Comparison of ENCODE assay signal across 24 cellular contexts in the genomic region with DNA sequence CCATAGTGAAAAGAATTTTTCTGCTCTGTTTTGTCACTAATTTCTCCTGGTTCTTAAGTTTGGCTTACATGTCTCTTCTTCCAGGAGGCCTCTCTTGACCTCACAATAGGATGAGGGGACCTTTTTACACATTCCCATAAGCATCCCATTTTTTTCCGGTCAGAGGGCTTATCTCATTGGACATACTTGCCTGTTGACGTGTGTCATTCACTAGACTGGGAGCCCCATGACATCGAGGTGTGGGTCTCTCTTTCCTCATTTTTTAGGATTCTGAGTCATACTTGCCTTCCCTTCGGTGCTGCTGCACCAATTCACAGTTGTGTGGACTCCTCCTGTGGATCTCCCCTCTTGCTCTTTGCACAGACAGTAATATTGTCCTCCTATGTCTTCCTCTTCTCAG.
"Had no signal": no experiment of that assay in that cellular context is flagged by ENCODE, and none has a peak within 500 bp of the region (broad histone marks: within the 10 kb centered on the region; RNA-seq: fewer than 3 reads in every experiment).

No MANE protein-coding gene starts in this region.

- ATAC-seq: effector memory CD8-positive, alpha-beta T cell; esophagus mucosa; foreskin keratinocyte; gastrocnemius medialis; gastroesophageal sphincter; heart left ventricle; heart right ventricle had no signal

- H3K27ac ChIP-seq: colonic mucosa, coronary artery, dorsolateral prefrontal cortex, epithelial cell of prostate, esophagus muscularis mucosa, esophagus squamous epithelium, foreskin keratinocyte, gastrocnemius medialis, gastroesophageal sphincter, heart left ventricle, heart right ventricle had no signal

- H3K4me1 ChIP-seq: colonic mucosa, esophagus muscularis mucosa, esophagus squamous epithelium, foreskin keratinocyte, gastrocnemius medialis, gastroesophageal sphincter, heart left ventricle, heart right ventricle had no signal

- H3K4me3 ChIP-seq: colonic mucosa, coronary artery, dorsolateral prefrontal cortex, esophagus muscularis mucosa, esophagus squamous epithelium, gastrocnemius medialis, gastroesophageal sphincter, heart left ventricle, heart right ventricle had no signal

- H3K36me3 ChIP-seq: colonic mucosa, esophagus muscularis mucosa, esophagus squamous epithelium, gastrocnemius medialis, gastroesophageal sphincter, heart left ventricle, heart right ventricle had no signal

- DNase-seq: colonic mucosa; cortex of kidney; dermis blood vessel endothelial cell; dorsolateral prefrontal cortex; effector CD4-positive, alpha-beta T cell; effector CD8-positive, alpha-beta T cell; effector memory CD4-positive, alpha-beta T cell; effector memory CD8-positive, alpha-beta T cell; endodermal cell; erythroblast; esophagus squamous epithelium; foreskin fibroblast; foreskin keratinocyte; foreskin melanocyte; gastrocnemius medialis; glutamatergic neuron; head of caudate nucleus; heart left ventricle; heart right ventricle had no signal

- H3K27me3 ChIP-seq: colonic mucosa, esophagus muscularis mucosa, esophagus squamous epithelium, foreskin keratinocyte, gastrocnemius medialis, gastroesophageal sphincter, heart left ventricle, heart right ventricle had no signal

- H3K9me3 ChIP-seq: colonic mucosa, esophagus muscularis mucosa, esophagus squamous epithelium, gastrocnemius medialis, gastroesophageal sphincter, heart left ventricle, heart right ventricle had no signal
